ENCODE assay signal across 12 cellular contexts in the genomic region with DNA sequence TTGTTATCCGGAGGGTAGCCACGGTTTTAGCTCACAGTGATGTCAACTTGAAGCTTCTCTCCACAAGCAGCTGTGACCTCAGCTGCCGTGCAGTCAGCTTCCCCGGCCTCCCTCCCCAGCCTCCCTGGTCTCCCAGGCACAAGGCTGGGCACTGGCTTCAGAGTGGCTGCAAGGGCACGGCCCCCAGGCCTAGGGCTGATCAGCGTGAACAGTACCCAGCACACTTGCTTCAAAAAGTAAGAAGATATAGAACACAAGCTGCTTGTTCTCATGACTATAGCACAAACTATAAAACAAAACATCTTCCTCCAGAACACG.
DNase-seq lines count a peak whose midpoint lies in the region; ATAC-seq and TF ChIP-seq lines count a peak whose summit lies in the region.
"Had no signal": no experiment of that assay in that cellular context is flagged by ENCODE, and none has a peak within 500 bp of the region (broad histone marks: within the 10 kb centered on the region; RNA-seq: fewer than 3 reads in every experiment).

No MANE protein-coding gene starts in this region.

- no peaks in the 10 kb centered on the region for H3K4me1 ChIP-seq in PC-9 (replicated peaks; ENCODE audit: insufficient read depth)
- peaks cover 0 to 22% (median 6%) of the 10 kb centered on the region in 3 donors for H3K4me1 ChIP-seq in esophagus squamous epithelium
- H3K4me1 ChIP-seq in psoas muscle, result no peaks in the 10 kb centered on the region
- no peaks in the 10 kb centered on the region for H3K4me1 ChIP-seq in upper lobe of right lung

- no peak for ATAC-seq in psoas muscle
- no peak for ATAC-seq in upper lobe of right lung
- ATAC-seq: activated naive CD8-positive, alpha-beta T cell treated with anti-CD3 and anti-CD28 coated beads, Interleukin-2, amount 50 U/mL, for 24 hours had no signal

- no peak for DNase-seq in PC-9
- DNase-seq in esophagus squamous epithelium (lab: John Stamatoyannopoulos, UW), result no peak
- DNase-seq in psoas muscle, result no peak
- no peak for DNase-seq in upper lobe of right lung
- no peak for DNase-seq in kidney tubule cell (ENCODE audit: low spot score)
- DNase-seq in stimulated activated naive CD4-positive, alpha-beta T cell (lab: John Stamatoyannopoulos, UW), result no peak
- no peak for DNase-seq in GM19238 (ENCODE audit: insufficient read length, low spot score)
- DNase-seq: activated CD4-positive, alpha-beta T cell treated with anti-CD3 and anti-CD28 coated beads, Interleukin-2, amount 10 ng/mL, durations not matched to agents 7 days and 5 days; activated naive CD8-positive, alpha-beta T cell treated with anti-CD3 and anti-CD28 coated beads, Interleukin-2, amount 50 U/mL, for 24 hours; activated T-cell treated with anti-CD3 and anti-CD28 coated beads, Interleukin-2, amount 50 U/mL, for 24 hours; Caco-2; NCI-H1092 had no signal

- no peak overlapping the region for H2AFZ ChIP-seq in PC-9

- H3K9me2 ChIP-seq in PC-9 (ENCODE audit: insufficient read depth), result no peaks in the 10 kb centered on the region

- no TSS peak for BruUV-seq in PC-9 (replicated peaks; lab: Mats Ljungman, UMichigan)

- intact Hi-C loops in PC-9 (cut with micrococcal nuclease; ENCODE audit: unreplicated experiment) (loop anchor here (10.0 kb wide), 1 partner anchor 252 kb away; a partner anchor contains a TSS), esophagus squamous epithelium (cut with DNase I) (no loop called here), psoas muscle (cut with DNase I) (no loop called here), upper lobe of right lung (cut with DNase I) (no loop called here)

- H3K79me2 ChIP-seq in PC-9 (ENCODE audit: low read depth), result no peaks in the 10 kb centered on the region

- no peak overlapping the region for H3K27ac ChIP-seq in PC-9
- peak overlapping the region; percentile 71 to 89 (median 82) for H3K27ac ChIP-seq in esophagus squamous epithelium
- peak overlapping the region; percentile 63 for H3K27ac ChIP-seq in psoas muscle
- peak overlapping the region; percentile 65 for H3K27ac ChIP-seq in upper lobe of right lung

- H3K27me3 ChIP-seq in PC-9 (ENCODE audit: insufficient read depth, low read depth) (no peaks in the 10 kb centered on the region), esophagus squamous epithelium (no peaks in the 10 kb centered on the region), psoas muscle (ENCODE audit: insufficient read depth in 3 of 3, low read length in 2 of 3) (no peaks in the 10 kb centered on the region), upper lobe of right lung (no peaks in the 10 kb centered on the region)

- peak overlapping the region; percentile 74; the same call in 1 of the 2 replicates for H3K4me2 ChIP-seq in PC-9

- H3K4me3 ChIP-seq in PC-9 (no peak overlapping the region), esophagus squamous epithelium (peak overlapping the region in 2 of 4 donors; percentile 42 to 61), psoas muscle (peak overlapping the region; percentile 46), upper lobe of right lung (no peak overlapping the region)

- no peaks in the 10 kb centered on the region for H3F3A ChIP-seq in PC-9 (ENCODE audit: insufficient read depth, low read depth)

- H4K20me1 ChIP-seq in PC-9 (ENCODE audit: insufficient read depth), result no peaks in the 10 kb centered on the region

- WGBS in esophagus squamous epithelium, 2 donors, result 66 to 68% methylated on average over 5 to 6 of the region's 7 CpGs
- WGBS in psoas muscle, 3 donors, result 76 to 80% (median 79%) methylated on average over 7 of the region's 7 CpGs

- POLR2A ChIA-PET in PC-9 (lab: Charles Lee; ENCODE audit: unreplicated experiment), result no interaction called here

- H3K9me3 ChIP-seq in PC-9 (ENCODE audit: insufficient read depth, low read depth) (no peaks in the 10 kb centered on the region), esophagus squamous epithelium (no peaks in the 10 kb centered on the region), psoas muscle (no peaks in the 10 kb centered on the region), upper lobe of right lung (no peaks in the 10 kb centered on the region)
- H3K9me3 ChIP-seq: Caco-2 had no signal

- H3K36me3 ChIP-seq in PC-9 (ENCODE audit: low read depth), result no peaks in the 10 kb centered on the region
- H3K36me3 ChIP-seq in esophagus squamous epithelium, result no peaks in the 10 kb centered on the region
- no peaks in the 10 kb centered on the region for H3K36me3 ChIP-seq in psoas muscle (ENCODE audit: insufficient read depth in 1 of 2, low read depth in 1 of 2)
- H3K36me3 ChIP-seq in upper lobe of right lung, result no peaks in the 10 kb centered on the region

- no peak for TF ChIP-seq POLR2A in esophagus squamous epithelium (IDR thresholded peaks at IDR 0.05)

- CTCF ChIA-PET in PC-9 (lab: Charles Lee), result interaction anchor here (0.7 kb wide), 1 partner anchor 167 kb away, joined by 3 read pairs; no protein-coding TSS in a partner anchor

- TF ChIP-seq CTCF in PC-9 (conservative IDR thresholded peaks at IDR 0.05) (no peak), esophagus squamous epithelium (IDR thresholded peaks at IDR 0.05) (no peak), psoas muscle (IDR thresholded peaks at IDR 0.05) (no peak), upper lobe of right lung (IDR thresholded peaks at IDR 0.05) (no peak)
